Comparison of ENCODE assay signal across 8 cellular contexts in genomic region chr10:91389636-91390512, GRCh38. TPM values are rescaled to one million over a fixed set of nuclear protein-coding genes. Genes with fewer than 3 reads are reported as not detected.
DNase-seq lines count a peak whose midpoint lies in the region; ATAC-seq, FAIRE-seq and TF ChIP-seq lines count a peak whose summit lies in the region.

No MANE protein-coding gene starts in this region.

- peaks cover 20% of the 10 kb centered on the region for H3K27me3 ChIP-seq in DND-41 (ENCODE audit: insufficient read depth, low read length, poor library complexity)
- H3K27me3 ChIP-seq in body of pancreas: no peaks in the 10 kb centered on the region
- H3K27me3 ChIP-seq in testis: no peaks in the 10 kb centered on the region

- DNase-seq in DND-41 (peak; percentile 26), NCI-H510A (lab: John Stamatoyannopoulos, UW) (peak; percentile 6), body of pancreas (peak in 1 of 4 donors; percentile 38), testis (no peak), foreskin melanocyte (no peak)

- peak overlapping the region; percentile 87 for H2AFZ ChIP-seq in DND-41 (ENCODE audit: low read depth, low read length)

- peak; percentile 100 for FAIRE-seq in islet of Langerhans (lab: Jason Lieb, UNC)

- H3K36me3 ChIP-seq in DND-41 (ENCODE audit: insufficient read depth, low read length): no peaks in the 10 kb centered on the region
- H3K36me3 ChIP-seq in body of pancreas (replicated peaks in 1 of 2; ENCODE audit: insufficient read depth in 1 of 2, low read depth in 2 of 2): no peaks in the 10 kb centered on the region
- H3K36me3 ChIP-seq in testis (ENCODE audit: low read depth, missing control alignments): no peaks in the 10 kb centered on the region

- H3K9me3 ChIP-seq in DND-41 (ENCODE audit: insufficient read depth, low read length, severe bottlenecking) (no peaks in the 10 kb centered on the region), body of pancreas (no peaks in the 10 kb centered on the region), testis (no peaks in the 10 kb centered on the region)

- peak overlapping the region; percentile 19; the same call in 1 of the 2 replicates for H3K9ac ChIP-seq in DND-41 (ENCODE audit: low read depth, low read length)

- TF ChIP-seq POLR2A in body of pancreas (IDR thresholded peaks at IDR 0.05): no peak
- TF ChIP-seq POLR2A in testis (IDR thresholded peaks at IDR 0.05): no peak

- peak overlapping the region; percentile 64 for H3K27ac ChIP-seq in DND-41 (ENCODE audit: low read length)
- H3K27ac ChIP-seq in body of pancreas: no peak overlapping the region
- H3K27ac ChIP-seq in testis: no peak overlapping the region

- peak; percentile 67 for TF ChIP-seq CTCF in DND-41 (IDR thresholded peaks at IDR 0.05; ENCODE audit: borderline replicate concordance, extremely low read depth, low read length, poor library complexity, severe bottlenecking)
- TF ChIP-seq CTCF in body of pancreas (IDR thresholded peaks at IDR 0.05): peak; percentile 44 to 81 (median 70)
- TF ChIP-seq CTCF in testis (IDR thresholded peaks at IDR 0.05): peak; percentile 52 to 76 (median 62)

- peak; percentile 98 for ATAC-seq in DND-41 (ENCODE audit: insufficient read depth, low read depth)
- peak; percentile 99 for ATAC-seq in GM19395 (IDR thresholded peaks at IDR 0.05; ENCODE audit: unreplicated experiment)
- ATAC-seq in HG03280 (IDR thresholded peaks at IDR 0.05; ENCODE audit: unreplicated experiment): peak; percentile 94
- peak; percentile 89 for ATAC-seq in body of pancreas

- H3K4me2 ChIP-seq in DND-41 (ENCODE audit: insufficient read depth, low read length): peak overlapping the region; percentile 64

- no peaks in the 10 kb centered on the region for H4K20me1 ChIP-seq in DND-41 (ENCODE audit: insufficient read depth, low read length)

- intact Hi-C loops in body of pancreas (cut with DNase I): no loop called here
- intact Hi-C loops in testis (cut with DNase I; ENCODE audit: low total_unique reads): no loop called here

- H3K4me1 ChIP-seq in DND-41 (ENCODE audit: insufficient read depth, low read length) (peaks cover 8% of the 10 kb centered on the region), body of pancreas (peaks cover 6% of the 10 kb centered on the region), testis (no peaks in the 10 kb centered on the region)

- no peaks in the 10 kb centered on the region for H3K79me2 ChIP-seq in DND-41 (ENCODE audit: insufficient read depth, low read length)

- 13 to 19% methylated on average over 8 of the region's 8 CpGs for WGBS in body of pancreas, 2 donors
- 19 to 22% methylated on average over 8 of the region's 8 CpGs for WGBS in testis, 2 donors

- H3K4me3 ChIP-seq in DND-41 (ENCODE audit: low read depth in 1 of 2, low read length in 2 of 2): peak overlapping the region in 1 of 2 experiments; percentile 30; a peak in 1 of 4 replicates
- no peak overlapping the region for H3K4me3 ChIP-seq in body of pancreas
- H3K4me3 ChIP-seq in testis: no peak overlapping the region

RNA-seq across cellular contexts. Expression of gene HECTD2, which starts 20.3 kb away (rescaled TPM):
- total RNA-seq in body of pancreas (10 to 100 TPM; 10.2 to 13.0 TPM), testis (10 to 100 TPM; 20.3 to 22.3 TPM)
- 9.0 TPM for polyA plus RNA-seq in testis (ENCODE audit: insufficient read depth, low read depth, low replicate concordance)

Comparison
In these comparisons a context has a peak if more than half of its experiments do, and no peak if none do; other contexts are left out.
1. DNase-seq: peak in DND-41 (single experiment) and NCI-H510A (single experiment); none in testis (single experiment) and foreskin melanocyte (single experiment).
2. Peak in every context shown above with its lines, with median percentiles within 50 percentile points of each other: ATAC-seq and CTCF ChIP-seq.